ENCODE assay signal across 1 cellular context in the genomic region with DNA sequence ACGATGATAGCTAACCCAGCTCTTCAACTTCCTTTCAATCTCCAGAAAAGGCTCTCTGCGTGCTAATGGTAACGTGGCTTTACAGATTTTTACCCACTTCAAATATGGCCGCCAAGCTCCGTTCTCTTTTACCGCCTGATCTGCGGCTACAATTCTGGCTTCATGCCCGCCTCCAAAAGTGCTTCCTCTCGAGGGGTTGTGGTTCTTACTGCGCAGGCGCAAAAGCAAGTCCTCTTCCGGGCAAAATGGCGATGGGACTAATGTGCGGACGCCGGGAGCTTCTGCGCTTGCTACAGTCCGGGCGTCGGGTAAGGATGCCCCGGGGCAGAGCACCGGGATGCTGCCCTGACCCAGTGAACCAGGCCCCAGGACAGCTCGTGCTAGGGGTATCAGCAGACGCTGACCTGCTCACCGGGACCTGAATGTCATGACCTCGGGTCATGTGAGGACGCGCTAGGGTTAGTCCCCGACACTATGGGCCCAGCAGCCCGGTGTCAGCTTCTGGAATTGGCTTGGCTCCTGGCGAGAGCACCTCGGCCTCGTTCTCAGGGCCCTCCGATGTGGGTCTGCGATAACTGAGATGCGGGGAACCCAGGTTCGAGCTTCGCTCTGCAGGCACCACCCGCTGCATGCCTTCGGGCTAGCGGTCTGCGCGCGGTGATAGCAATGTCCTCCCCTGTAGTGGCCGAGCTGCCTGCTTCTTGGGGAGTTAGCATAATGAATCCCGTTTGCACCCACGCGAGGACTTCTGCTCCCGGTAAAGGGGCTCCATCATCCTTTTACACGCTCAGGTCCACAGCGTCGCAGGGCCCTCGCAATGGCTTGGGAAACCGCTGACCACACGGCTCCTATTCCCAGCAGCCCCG.
TF ChIP-seq lines count a peak whose summit lies in the region.

A gene (plus strand): TSS at position 232 of the 866 bp plus-strand sequence. CDS start 14 bp downstream, at position 246.

TF ChIP-seq in HepG2, 621 proteins besides CTCF, POLR2A, EP300 and RAD21 (continued from another document and continues in another):
- TF ChIP-seq POGZ (CRISPR knock-in tag; IDR thresholded peaks at IDR 0.05) (peak; percentile 99), ZNF136 (CRISPR knock-in tag; IDR thresholded peaks at IDR 0.05; ENCODE audit: low read depth) (peak; percentile 96; the same call in 1 of the 2 replicates), NKX3-1 (CRISPR knock-in tag; IDR thresholded peaks at IDR 0.05) (peak; percentile 78; the same call in 1 of the 2 replicates), SALL1 (CRISPR knock-in tag; IDR thresholded peaks at IDR 0.05) (peak; percentile 96), ATAD3A (CRISPR knock-in tag; IDR thresholded peaks at IDR 0.05) (no peak; the same call in none of the 2 replicates), ZSCAN9 (CRISPR knock-in tag; IDR thresholded peaks at IDR 0.05; ENCODE audit: borderline replicate concordance) (peak; percentile 97), ZNF337 (CRISPR knock-in tag; IDR thresholded peaks at IDR 0.05; ENCODE audit: borderline replicate concordance, low read depth) (peak; percentile 99), TMF1 (CRISPR knock-in tag; IDR thresholded peaks at IDR 0.05; ENCODE audit: low read depth) (peak; percentile 43; the same call in 1 of the 2 replicates), DMAP1 (CRISPR knock-in tag; IDR thresholded peaks at IDR 0.05) (peak; percentile 97), ZSCAN31 (CRISPR knock-in tag; IDR thresholded peaks at IDR 0.05; ENCODE audit: low read depth) (peak; percentile 99), ZFP36 (IDR thresholded peaks at IDR 0.05; ENCODE audit: borderline replicate concordance, low read depth, low read length, partially characterized antibody) (no peak), ZNF101 (CRISPR knock-in tag; IDR thresholded peaks at IDR 0.05; ENCODE audit: borderline replicate concordance, low read depth) (peak; percentile 92; the same call in 1 of the 2 replicates), CC2D1A (CRISPR knock-in tag; IDR thresholded peaks at IDR 0.05) (peak; percentile 47; the same call in 1 of the 2 replicates), ZNF547 (CRISPR knock-in tag; IDR thresholded peaks at IDR 0.05) (peak; percentile 99), ZMYM3 (CRISPR knock-in tag; IDR thresholded peaks at IDR 0.05) (peak; percentile 52; the same call in 1 of the 2 replicates), ZNF264 (CRISPR knock-in tag; IDR thresholded peaks at IDR 0.05) (peak; percentile 93), ZFP41 (CRISPR knock-in tag; IDR thresholded peaks at IDR 0.05; ENCODE audit: borderline replicate concordance) (peak; percentile 66; the same call in 1 of the 2 replicates), FOXM1 (CRISPR knock-in tag; IDR thresholded peaks at IDR 0.05) (peak; percentile 46; the same call in 1 of the 2 replicates), STAG1 (CRISPR knock-in tag; IDR thresholded peaks at IDR 0.05) (peak; percentile 12; the same call in 1 of the 2 replicates), NAIF1 (CRISPR knock-in tag; IDR thresholded peaks at IDR 0.05; ENCODE audit: borderline replicate concordance) (peak; percentile 94), ZNF432 (CRISPR knock-in tag; IDR thresholded peaks at IDR 0.05; ENCODE audit: borderline replicate concordance) (no peak), MEIS1 (CRISPR knock-in tag; IDR thresholded peaks at IDR 0.05; ENCODE audit: borderline replicate concordance) (peak; percentile 96; the same call in 1 of the 2 replicates), KLF9 (CRISPR knock-in tag; IDR thresholded peaks at IDR 0.05; ENCODE audit: low read depth) (peak; percentile 88), ZNF430 (CRISPR knock-in tag; IDR thresholded peaks at IDR 0.05) (peak; percentile 85), ZNF317 (CRISPR knock-in tag; IDR thresholded peaks at IDR 0.05) (peak; percentile 95), HMG20A (CRISPR knock-in tag; IDR thresholded peaks at IDR 0.05; ENCODE audit: borderline replicate concordance) (peak; percentile 38; the same call in 1 of the 2 replicates), SMYD3 (CRISPR knock-in tag; IDR thresholded peaks at IDR 0.05) (peak; percentile 86; the same call in 1 of the 2 replicates), ZNF7 (CRISPR knock-in tag; IDR thresholded peaks at IDR 0.05) (peak; percentile 22), KDM2A (CRISPR knock-in tag; IDR thresholded peaks at IDR 0.05; ENCODE audit: borderline replicate concordance, low read depth) (peak; percentile 96), ETV6 (CRISPR knock-in tag; conservative IDR thresholded peaks at IDR 0.05) (peak; percentile 84), ZFP36L1 (CRISPR knock-in tag; IDR thresholded peaks at IDR 0.05) (peak; percentile 92), ZNF557 (CRISPR knock-in tag; IDR thresholded peaks at IDR 0.05) (peak; percentile 59; the same call in 1 of the 2 replicates), SPEN (CRISPR knock-in tag; IDR thresholded peaks at IDR 0.05; ENCODE audit: low read depth) (peak; percentile 72), HNF4A (CRISPR knock-in tag; IDR thresholded peaks at IDR 0.05) (peak; percentile 28), ZEB1 (IDR thresholded peaks at IDR 0.05; ENCODE audit: insufficient replicate concordance, low read depth) (peak; percentile 52), ZNF296 (CRISPR knock-in tag; conservative IDR thresholded peaks at IDR 0.05) (peak; percentile 49), MED8 (CRISPR knock-in tag; IDR thresholded peaks at IDR 0.05; ENCODE audit: insufficient replicate concordance) (peak; percentile 90), ZFP37 (CRISPR knock-in tag; IDR thresholded peaks at IDR 0.05; ENCODE audit: borderline replicate concordance) (peak; percentile 90), ZNF816 (CRISPR knock-in tag; IDR thresholded peaks at IDR 0.05; ENCODE audit: borderline replicate concordance) (peak; percentile 99), RFX3 (CRISPR knock-in tag; IDR thresholded peaks at IDR 0.05) (no peak; the same call in 1 of the 2 replicates)
- TF ChIP-seq, protein P1, sequence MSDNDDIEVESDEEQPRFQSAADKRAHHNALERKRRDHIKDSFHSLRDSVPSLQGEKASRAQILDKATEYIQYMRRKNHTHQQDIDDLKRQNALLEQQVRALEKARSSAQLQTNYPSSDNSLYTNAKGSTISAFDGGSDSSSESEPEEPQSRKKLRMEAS (IDR thresholded peaks at IDR 0.05): peak; percentile 95
- TF ChIP-seq, protein P2, sequence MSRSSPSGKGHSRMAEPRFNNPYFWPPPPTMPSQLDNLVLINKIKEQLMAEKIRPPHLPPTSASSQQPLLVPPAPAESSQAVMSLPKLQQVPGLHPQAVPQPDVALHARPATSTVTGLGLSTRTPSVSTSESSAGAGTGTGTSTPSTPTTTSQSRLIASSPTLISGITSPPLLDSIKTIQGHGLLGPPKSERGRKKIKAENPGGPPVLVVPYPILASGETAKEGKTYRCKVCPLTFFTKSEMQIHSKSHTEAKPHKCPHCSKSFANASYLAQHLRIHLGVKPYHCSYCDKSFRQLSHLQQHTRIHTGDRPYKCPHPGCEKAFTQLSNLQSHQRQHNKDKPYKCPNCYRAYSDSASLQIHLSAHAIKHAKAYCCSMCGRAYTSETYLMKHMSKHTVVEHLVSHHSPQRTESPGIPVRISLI (CRISPR knock-in tag; IDR thresholded peaks at IDR 0.05; ENCODE audit: borderline replicate concordance): peak; percentile 75
- TF ChIP-seq, protein P3, sequence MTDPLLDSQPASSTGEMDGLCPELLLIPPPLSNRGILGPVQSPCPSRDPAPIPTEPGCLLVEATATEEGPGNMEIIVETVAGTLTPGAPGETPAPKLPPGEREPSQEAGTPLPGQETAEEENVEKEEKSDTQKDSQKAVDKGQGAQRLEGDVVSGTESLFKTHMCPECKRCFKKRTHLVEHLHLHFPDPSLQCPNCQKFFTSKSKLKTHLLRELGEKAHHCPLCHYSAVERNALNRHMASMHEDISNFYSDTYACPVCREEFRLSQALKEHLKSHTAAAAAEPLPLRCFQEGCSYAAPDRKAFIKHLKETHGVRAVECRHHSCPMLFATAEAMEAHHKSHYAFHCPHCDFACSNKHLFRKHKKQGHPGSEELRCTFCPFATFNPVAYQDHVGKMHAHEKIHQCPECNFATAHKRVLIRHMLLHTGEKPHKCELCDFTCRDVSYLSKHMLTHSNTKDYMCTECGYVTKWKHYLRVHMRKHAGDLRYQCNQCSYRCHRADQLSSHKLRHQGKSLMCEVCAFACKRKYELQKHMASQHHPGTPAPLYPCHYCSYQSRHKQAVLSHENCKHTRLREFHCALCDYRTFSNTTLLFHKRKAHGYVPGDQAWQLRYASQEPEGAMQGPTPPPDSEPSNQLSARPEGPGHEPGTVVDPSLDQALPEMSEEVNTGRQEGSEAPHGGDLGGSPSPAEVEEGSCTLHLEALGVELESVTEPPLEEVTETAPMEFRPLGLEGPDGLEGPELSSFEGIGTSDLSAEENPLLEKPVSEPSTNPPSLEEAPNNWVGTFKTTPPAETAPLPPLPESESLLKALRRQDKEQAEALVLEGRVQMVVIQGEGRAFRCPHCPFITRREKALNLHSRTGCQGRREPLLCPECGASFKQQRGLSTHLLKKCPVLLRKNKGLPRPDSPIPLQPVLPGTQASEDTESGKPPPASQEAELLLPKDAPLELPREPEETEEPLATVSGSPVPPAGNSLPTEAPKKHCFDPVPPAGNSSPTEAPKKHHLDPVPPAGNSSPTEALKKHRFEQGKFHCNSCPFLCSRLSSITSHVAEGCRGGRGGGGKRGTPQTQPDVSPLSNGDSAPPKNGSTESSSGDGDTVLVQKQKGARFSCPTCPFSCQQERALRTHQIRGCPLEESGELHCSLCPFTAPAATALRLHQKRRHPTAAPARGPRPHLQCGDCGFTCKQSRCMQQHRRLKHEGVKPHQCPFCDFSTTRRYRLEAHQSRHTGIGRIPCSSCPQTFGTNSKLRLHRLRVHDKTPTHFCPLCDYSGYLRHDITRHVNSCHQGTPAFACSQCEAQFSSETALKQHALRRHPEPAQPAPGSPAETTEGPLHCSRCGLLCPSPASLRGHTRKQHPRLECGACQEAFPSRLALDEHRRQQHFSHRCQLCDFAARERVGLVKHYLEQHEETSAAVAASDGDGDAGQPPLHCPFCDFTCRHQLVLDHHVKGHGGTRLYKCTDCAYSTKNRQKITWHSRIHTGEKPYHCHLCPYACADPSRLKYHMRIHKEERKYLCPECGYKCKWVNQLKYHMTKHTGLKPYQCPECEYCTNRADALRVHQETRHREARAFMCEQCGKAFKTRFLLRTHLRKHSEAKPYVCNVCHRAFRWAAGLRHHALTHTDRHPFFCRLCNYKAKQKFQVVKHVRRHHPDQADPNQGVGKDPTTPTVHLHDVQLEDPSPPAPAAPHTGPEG (CRISPR knock-in tag; IDR thresholded peaks at IDR 0.05): peak; percentile 89; the same call in 1 of the 2 replicates
- TF ChIP-seq, protein P4, sequence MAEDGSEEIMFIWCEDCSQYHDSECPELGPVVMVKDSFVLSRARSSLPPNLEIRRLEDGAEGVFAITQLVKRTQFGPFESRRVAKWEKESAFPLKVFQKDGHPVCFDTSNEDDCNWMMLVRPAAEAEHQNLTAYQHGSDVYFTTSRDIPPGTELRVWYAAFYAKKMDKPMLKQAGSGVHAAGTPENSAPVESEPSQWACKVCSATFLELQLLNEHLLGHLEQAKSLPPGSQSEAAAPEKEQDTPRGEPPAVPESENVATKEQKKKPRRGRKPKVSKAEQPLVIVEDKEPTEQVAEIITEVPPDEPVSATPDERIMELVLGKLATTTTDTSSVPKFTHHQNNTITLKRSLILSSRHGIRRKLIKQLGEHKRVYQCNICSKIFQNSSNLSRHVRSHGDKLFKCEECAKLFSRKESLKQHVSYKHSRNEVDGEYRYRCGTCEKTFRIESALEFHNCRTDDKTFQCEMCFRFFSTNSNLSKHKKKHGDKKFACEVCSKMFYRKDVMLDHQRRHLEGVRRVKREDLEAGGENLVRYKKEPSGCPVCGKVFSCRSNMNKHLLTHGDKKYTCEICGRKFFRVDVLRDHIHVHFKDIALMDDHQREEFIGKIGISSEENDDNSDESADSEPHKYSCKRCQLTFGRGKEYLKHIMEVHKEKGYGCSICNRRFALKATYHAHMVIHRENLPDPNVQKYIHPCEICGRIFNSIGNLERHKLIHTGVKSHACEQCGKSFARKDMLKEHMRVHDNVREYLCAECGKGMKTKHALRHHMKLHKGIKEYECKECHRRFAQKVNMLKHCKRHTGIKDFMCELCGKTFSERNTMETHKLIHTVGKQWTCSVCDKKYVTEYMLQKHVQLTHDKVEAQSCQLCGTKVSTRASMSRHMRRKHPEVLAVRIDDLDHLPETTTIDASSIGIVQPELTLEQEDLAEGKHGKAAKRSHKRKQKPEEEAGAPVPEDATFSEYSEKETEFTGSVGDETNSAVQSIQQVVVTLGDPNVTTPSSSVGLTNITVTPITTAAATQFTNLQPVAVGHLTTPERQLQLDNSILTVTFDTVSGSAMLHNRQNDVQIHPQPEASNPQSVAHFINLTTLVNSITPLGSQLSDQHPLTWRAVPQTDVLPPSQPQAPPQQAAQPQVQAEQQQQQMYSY (CRISPR knock-in tag; IDR thresholded peaks at IDR 0.05): no peak; the same call in 1 of the 2 replicates
- TF ChIP-seq, protein P5, sequence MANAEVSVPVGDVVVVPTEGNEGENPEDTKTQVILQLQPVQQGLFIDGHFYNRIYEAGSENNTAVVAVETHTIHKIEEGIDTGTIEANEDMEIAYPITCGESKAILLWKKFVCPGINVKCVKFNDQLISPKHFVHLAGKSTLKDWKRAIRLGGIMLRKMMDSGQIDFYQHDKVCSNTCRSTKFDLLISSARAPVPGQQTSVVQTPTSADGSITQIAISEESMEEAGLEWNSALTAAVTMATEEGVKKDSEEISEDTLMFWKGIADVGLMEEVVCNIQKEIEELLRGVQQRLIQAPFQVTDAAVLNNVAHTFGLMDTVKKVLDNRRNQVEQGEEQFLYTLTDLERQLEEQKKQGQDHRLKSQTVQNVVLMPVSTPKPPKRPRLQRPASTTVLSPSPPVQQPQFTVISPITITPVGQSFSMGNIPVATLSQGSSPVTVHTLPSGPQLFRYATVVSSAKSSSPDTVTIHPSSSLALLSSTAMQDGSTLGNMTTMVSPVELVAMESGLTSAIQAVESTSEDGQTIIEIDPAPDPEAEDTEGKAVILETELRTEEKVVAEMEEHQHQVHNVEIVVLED (CRISPR knock-in tag; IDR thresholded peaks at IDR 0.05; ENCODE audit: borderline replicate concordance): peak; percentile 83
- TF ChIP-seq, protein P6, sequence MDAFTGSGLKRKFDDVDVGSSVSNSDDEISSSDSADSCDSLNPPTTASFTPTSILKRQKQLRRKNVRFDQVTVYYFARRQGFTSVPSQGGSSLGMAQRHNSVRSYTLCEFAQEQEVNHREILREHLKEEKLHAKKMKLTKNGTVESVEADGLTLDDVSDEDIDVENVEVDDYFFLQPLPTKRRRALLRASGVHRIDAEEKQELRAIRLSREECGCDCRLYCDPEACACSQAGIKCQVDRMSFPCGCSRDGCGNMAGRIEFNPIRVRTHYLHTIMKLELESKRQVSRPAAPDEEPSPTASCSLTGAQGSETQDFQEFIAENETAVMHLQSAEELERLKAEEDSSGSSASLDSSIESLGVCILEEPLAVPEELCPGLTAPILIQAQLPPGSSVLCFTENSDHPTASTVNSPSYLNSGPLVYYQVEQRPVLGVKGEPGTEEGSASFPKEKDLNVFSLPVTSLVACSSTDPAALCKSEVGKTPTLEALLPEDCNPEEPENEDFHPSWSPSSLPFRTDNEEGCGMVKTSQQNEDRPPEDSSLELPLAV (CRISPR knock-in tag; conservative IDR thresholded peaks at IDR 0.05; ENCODE audit: low read depth): no peak
- TF ChIP-seq, protein P7, sequence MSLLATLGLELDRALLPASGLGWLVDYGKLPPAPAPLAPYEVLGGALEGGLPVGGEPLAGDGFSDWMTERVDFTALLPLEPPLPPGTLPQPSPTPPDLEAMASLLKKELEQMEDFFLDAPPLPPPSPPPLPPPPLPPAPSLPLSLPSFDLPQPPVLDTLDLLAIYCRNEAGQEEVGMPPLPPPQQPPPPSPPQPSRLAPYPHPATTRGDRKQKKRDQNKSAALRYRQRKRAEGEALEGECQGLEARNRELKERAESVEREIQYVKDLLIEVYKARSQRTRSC (CRISPR knock-in tag; IDR thresholded peaks at IDR 0.05; ENCODE audit: low read depth): peak; percentile 87
